In genomic region chr4:105473340-105474109, GRCh38 we compare ENCODE assay signal across 8 cellular contexts. TPM values are rescaled to one million over a fixed set of nuclear protein-coding genes. Genes with fewer than 3 reads are reported as not detected.
DNase-seq lines count a peak whose midpoint lies in the region; ATAC-seq, FAIRE-seq and TF ChIP-seq lines count a peak whose summit lies in the region.

TSS of gene PPA2 (minus strand) at chr4:105474062. CDS start at chr4:105474050, 12 bp downstream.

- 2% methylated on average over 57 of the region's 73 CpGs for WGBS in hepatocyte (ENCODE audit: low lambda C conversion rate, missing lambda C conversion rate)

- H3K9me2 ChIP-seq in hepatocyte (replicated peaks; ENCODE audit: insufficient read depth) = no peaks in the 10 kb centered on the region

- H3K4me1 ChIP-seq in hepatocyte (ENCODE audit: insufficient read depth) = peaks cover 11% of the 10 kb centered on the region

- H3K79me2 ChIP-seq in hepatocyte = peaks cover 41% of the 10 kb centered on the region

- peak; percentile 86 for ATAC-seq in GM18505 (IDR thresholded peaks at IDR 0.05; ENCODE audit: unreplicated experiment)
- peak; percentile 74 for ATAC-seq in HG02870 (IDR thresholded peaks at IDR 0.05; ENCODE audit: unreplicated experiment)

- no peak for TF ChIP-seq CTCF in hepatocyte (IDR thresholded peaks at IDR 0.05; ENCODE audit: poor library complexity)
- no peak for TF ChIP-seq CTCF in D721Med (IDR thresholded peaks at IDR 0.05; ENCODE audit: insufficient read depth, missing control alignments)

- no peaks in the 10 kb centered on the region for H3K9me3 ChIP-seq in hepatocyte (ENCODE audit: low read depth)

- H3K4me3 ChIP-seq in hepatocyte = peak within 1 kb of the TSS; percentile 78

- peaks cover 14% of the 10 kb centered on the region for H4K20me1 ChIP-seq in hepatocyte (ENCODE audit: insufficient read depth, poor library complexity, severe bottlenecking)

- H3K4me2 ChIP-seq in hepatocyte = peak within 1 kb of the TSS; percentile 81

- no peak for FAIRE-seq in D721Med (lab: Jason Lieb, UNC)

- DNase-seq in NCI-H146 (lab: John Stamatoyannopoulos, UW) = peak; percentile 76
- DNase-seq in T1000 (lab: John Stamatoyannopoulos, UW) = peak; percentile 78
- DNase-seq in astrocyte of the hippocampus (ENCODE audit: low read depth, low spot score) = peak; percentile 93
- DNase-seq in hepatocyte (ENCODE audit: low spot score) = peak; percentile 92
- DNase-seq in retina = peak; percentile 95
- no peak for DNase-seq in D721Med (ENCODE audit: insufficient read length, low spot score)

- peak within 1 kb of the TSS; percentile 88 for H2AFZ ChIP-seq in hepatocyte

- peak within 1 kb of the TSS; percentile 98 for H3K27ac ChIP-seq in hepatocyte

- no peaks in the 10 kb centered on the region for H3K27me3 ChIP-seq in hepatocyte

- peak; percentile 80 for TF ChIP-seq POLR2A in GM18505 (IDR thresholded peaks at IDR 0.05; ENCODE audit: borderline replicate concordance, extremely low read depth, insufficient read depth, insufficient read length)

- no peaks in the 10 kb centered on the region for H3K36me3 ChIP-seq in hepatocyte (replicated peaks; ENCODE audit: insufficient read depth, low read depth)

RNA-seq across cellular contexts. Expression of gene PPA2, which starts in this region (rescaled TPM):
- total RNA-seq in hepatocyte = 102 and 119 TPM in 2 replicates
- 117 and 122 TPM in 2 replicates for polyA plus RNA-seq in hepatocyte
